Comparison of ENCODE assay signal across 12 cellular contexts in the genomic region with DNA sequence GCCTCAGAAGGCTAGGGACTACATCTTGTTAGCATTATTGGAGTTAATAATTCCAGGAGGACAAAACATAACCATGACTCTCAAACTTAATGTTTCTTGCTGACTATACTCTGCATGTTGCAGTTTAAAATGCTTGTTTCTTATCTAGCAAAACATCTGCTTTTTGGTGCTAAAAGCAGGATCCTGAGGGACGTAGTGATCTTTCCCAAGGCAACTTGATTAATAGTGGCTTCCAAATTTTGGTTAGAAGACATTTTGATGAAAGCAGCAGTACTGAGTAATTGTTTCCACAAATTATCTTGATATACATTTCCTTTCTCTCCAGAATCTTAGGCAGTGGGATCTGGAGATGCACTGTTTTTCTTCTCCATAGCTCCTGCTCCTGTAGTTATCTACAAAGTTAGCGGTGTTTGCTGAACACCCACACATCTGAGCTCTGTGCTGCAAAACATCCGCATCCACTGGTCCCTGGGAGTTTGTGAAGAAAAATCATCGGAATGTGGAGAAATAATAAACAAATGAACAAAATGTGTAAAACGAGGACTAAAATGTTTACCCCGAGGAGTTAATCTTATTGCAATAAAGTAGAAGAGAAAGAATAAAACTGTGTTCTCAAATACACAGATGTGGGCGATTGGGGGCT.
DNase-seq lines count a peak whose midpoint lies in the region; ATAC-seq and TF ChIP-seq lines count a peak whose summit lies in the region.
"Had no signal": no experiment of that assay in that cellular context is flagged by ENCODE, and none has a peak within 500 bp of the region (broad histone marks: within the 10 kb centered on the region; RNA-seq: fewer than 3 reads in every experiment).

No MANE protein-coding gene starts in this region.

- H3K9me2 ChIP-seq in hepatocyte (replicated peaks; ENCODE audit: insufficient read depth): no peaks in the 10 kb centered on the region

- peaks cover 0 to 3% (median 0%) of the 10 kb centered on the region in 7 donors for H3K9me3 Mint-ChIP-seq in CD14-positive monocyte
- H3K9me3 Mint-ChIP-seq: naive B cell had no signal

- ATAC-seq in GM21576 (IDR thresholded peaks at IDR 0.05; ENCODE audit: unreplicated experiment): peak; percentile 0
- ATAC-seq in HG03565 (IDR thresholded peaks at IDR 0.05; ENCODE audit: unreplicated experiment): peak; percentile 3

- H3K4me3 ChIP-seq in hepatocyte: no peak overlapping the region

- H3K79me2 ChIP-seq in hepatocyte: no peaks in the 10 kb centered on the region

- peak overlapping the region; percentile 4 for H3K4me2 ChIP-seq in hepatocyte

- H3K4me1 ChIP-seq in hepatocyte (ENCODE audit: insufficient read depth): no peaks in the 10 kb centered on the region

- no peaks in the 10 kb centered on the region for H3K36me3 Mint-ChIP-seq in CD14-positive monocyte
- H3K36me3 Mint-ChIP-seq: naive B cell had no signal

- H3K27ac ChIP-seq in hepatocyte: no peak overlapping the region

- peaks cover 23% of the 10 kb centered on the region for H3K4me1 Mint-ChIP-seq in CD14-positive monocyte

- intact Hi-C loops in CD14-positive monocyte (cut with micrococcal nuclease): no loop called here

- no peaks in the 10 kb centered on the region for H4K20me1 ChIP-seq in hepatocyte (ENCODE audit: insufficient read depth, poor library complexity, severe bottlenecking)

- peak overlapping the region in 1 of 2 donors; percentile 43 for H3K4me3 Mint-ChIP-seq in CD14-positive monocyte
- H3K4me3 Mint-ChIP-seq: naive B cell had no signal

- H3K27ac Mint-ChIP-seq in CD14-positive monocyte: peak overlapping the region in 2 of 7 donors; percentile 54 to 79

- H3K27me3 ChIP-seq in hepatocyte: no peaks in the 10 kb centered on the region

- TF ChIP-seq CTCF in hepatocyte (IDR thresholded peaks at IDR 0.05; ENCODE audit: poor library complexity) (no peak), CD14-positive monocyte (IDR thresholded peaks at IDR 0.05) (no peak)

- H3K27me3 Mint-ChIP-seq in CD14-positive monocyte (ENCODE audit: low read depth in 3 of 3): peaks cover 0 to 4% (median 0%) of the 10 kb centered on the region in 3 donors
- H3K27me3 Mint-ChIP-seq: naive B cell had no signal

- DNase-seq in ELR (ENCODE audit: low read depth): peak; percentile 8
- DNase-seq in hepatocyte (ENCODE audit: low spot score): no peak
- DNase-seq in DMS153 treated with DMSO at 0.1 percent for 48 hours (lab: John Stamatoyannopoulos, UW; ENCODE audit: unreplicated experiment): no peak
- DNase-seq in CD14-positive monocyte (ENCODE audit: low spot score): no peak
- no peak for DNase-seq in 8988T
- no peak for DNase-seq in stimulated activated CD4-positive, alpha-beta T cell treated with anti-CD3 and anti-CD28 coated beads, Interleukin-4, amount 100 ng/mL, for 4 hours
- DNase-seq: activated CD4-positive, alpha-beta T cell treated with anti-CD3 and anti-CD28 coated beads for 1 hour; COR-L47; cortex of kidney; naive B cell had no signal

- H3K36me3 ChIP-seq in hepatocyte (replicated peaks; ENCODE audit: insufficient read depth, low read depth): no peaks in the 10 kb centered on the region

- H3K9me3 ChIP-seq in hepatocyte (ENCODE audit: low read depth): no peaks in the 10 kb centered on the region

- no peak overlapping the region for H2AFZ ChIP-seq in hepatocyte

- WGBS in hepatocyte (ENCODE audit: low lambda C conversion rate, missing lambda C conversion rate): 74% methylated on average over 7 of the region's 7 CpGs
